1 cellular context compared by ENCODE assay signal in genomic region chr16:57840833-57841232, GRCh38.
TF ChIP-seq lines count a peak whose summit lies in the region.

No MANE protein-coding gene starts in this region.

TF ChIP-seq in HepG2, 621 proteins besides CTCF, POLR2A, EP300 and RAD21 (continued from another document and continues in another):
- TF ChIP-seq, protein P1, sequence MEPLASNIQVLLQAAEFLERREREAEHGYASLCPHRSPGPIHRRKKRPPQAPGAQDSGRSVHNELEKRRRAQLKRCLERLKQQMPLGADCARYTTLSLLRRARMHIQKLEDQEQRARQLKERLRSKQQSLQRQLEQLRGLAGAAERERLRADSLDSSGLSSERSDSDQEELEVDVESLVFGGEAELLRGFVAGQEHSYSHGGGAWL (CRISPR knock-in tag; IDR thresholded peaks at IDR 0.05) = no peak
- 0 out of 2 replicates have a peak, but pooled peaks have one; percentile 17 for TF ChIP-seq ATF2 (CRISPR knock-in tag; IDR thresholded peaks at IDR 0.05)
- 0 out of 2 replicates have a peak, but pooled peaks have one; percentile 42 for TF ChIP-seq ZNF616 (CRISPR knock-in tag; IDR thresholded peaks at IDR 0.05; ENCODE audit: low read depth)
- TF ChIP-seq RXRB (CRISPR knock-in tag; IDR thresholded peaks at IDR 0.05; ENCODE audit: borderline replicate concordance) = peak; percentile 83; the same call in 1 of the 2 replicates
- TF ChIP-seq ZSCAN25 (CRISPR knock-in tag; IDR thresholded peaks at IDR 0.05) = no peak
- TF ChIP-seq MIXL1 (CRISPR knock-in tag; IDR thresholded peaks at IDR 0.05) = peak; percentile 81
- TF ChIP-seq ZNF224 (CRISPR knock-in tag; IDR thresholded peaks at IDR 0.05) = no peak
- no peak for TF ChIP-seq ISX (CRISPR knock-in tag; conservative IDR thresholded peaks at IDR 0.05)
- TF ChIP-seq, protein P2, sequence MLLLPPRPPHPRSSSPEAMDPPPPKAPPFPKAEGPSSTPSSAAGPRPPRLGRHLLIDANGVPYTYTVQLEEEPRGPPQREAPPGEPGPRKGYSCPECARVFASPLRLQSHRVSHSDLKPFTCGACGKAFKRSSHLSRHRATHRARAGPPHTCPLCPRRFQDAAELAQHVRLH (CRISPR knock-in tag; IDR thresholded peaks at IDR 0.05; ENCODE audit: borderline replicate concordance, low read depth) = peak; percentile 57; the same call in 1 of the 2 replicates
- no peak for TF ChIP-seq IRX3 (CRISPR knock-in tag; IDR thresholded peaks at IDR 0.05; ENCODE audit: borderline replicate concordance, low read depth)
- 0 out of 2 replicates have a peak, but pooled peaks have one; percentile 26 for TF ChIP-seq GATAD1 (CRISPR knock-in tag; IDR thresholded peaks at IDR 0.05)
- TF ChIP-seq SRSF4 (IDR thresholded peaks at IDR 0.05; ENCODE audit: low read depth, low read length, poor library complexity, severe bottlenecking) = no peak
- peak; percentile 94 for TF ChIP-seq FOXA3 (CRISPR knock-in tag; IDR thresholded peaks at IDR 0.05)
- no peak for TF ChIP-seq ZNF383 (CRISPR knock-in tag; IDR thresholded peaks at IDR 0.05; ENCODE audit: borderline replicate concordance)
- TF ChIP-seq ZMYM3 (CRISPR knock-in tag; IDR thresholded peaks at IDR 0.05) = peak; percentile 83
- TF ChIP-seq KMT2A (CRISPR knock-in tag; IDR thresholded peaks at IDR 0.05) = peak; percentile 44; the same call in 1 of the 2 replicates
- TF ChIP-seq TFDP1 (CRISPR knock-in tag; IDR thresholded peaks at IDR 0.05; ENCODE audit: borderline replicate concordance) = no peak
- no peak for TF ChIP-seq PCBP2 (optimal IDR thresholded peaks at IDR 0.05; ENCODE audit: low read depth, low read length, poor library complexity, severe bottlenecking)
- no peak for TF ChIP-seq NR2F1 (CRISPR knock-in tag; IDR thresholded peaks at IDR 0.05)
- TF ChIP-seq FOXK1 (CRISPR knock-in tag; IDR thresholded peaks at IDR 0.05; ENCODE audit: borderline replicate concordance, low read depth) = no peak
- TF ChIP-seq, protein P3, sequence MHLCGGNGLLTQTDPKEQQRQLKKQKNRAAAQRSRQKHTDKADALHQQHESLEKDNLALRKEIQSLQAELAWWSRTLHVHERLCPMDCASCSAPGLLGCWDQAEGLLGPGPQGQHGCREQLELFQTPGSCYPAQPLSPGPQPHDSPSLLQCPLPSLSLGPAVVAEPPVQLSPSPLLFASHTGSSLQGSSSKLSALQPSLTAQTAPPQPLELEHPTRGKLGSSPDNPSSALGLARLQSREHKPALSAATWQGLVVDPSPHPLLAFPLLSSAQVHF (CRISPR knock-in tag; IDR thresholded peaks at IDR 0.05) = no peak
- no peak for TF ChIP-seq SNAPC2 (CRISPR knock-in tag; IDR thresholded peaks at IDR 0.05)
- TF ChIP-seq ZNF510 (CRISPR knock-in tag; IDR thresholded peaks at IDR 0.05; ENCODE audit: low read depth) = no peak
- no peak for TF ChIP-seq ZNF34 (CRISPR knock-in tag; IDR thresholded peaks at IDR 0.05; ENCODE audit: borderline replicate concordance)
- TF ChIP-seq ZNF720 (CRISPR knock-in tag; IDR thresholded peaks at IDR 0.05) = no peak
- TF ChIP-seq, protein P4, sequence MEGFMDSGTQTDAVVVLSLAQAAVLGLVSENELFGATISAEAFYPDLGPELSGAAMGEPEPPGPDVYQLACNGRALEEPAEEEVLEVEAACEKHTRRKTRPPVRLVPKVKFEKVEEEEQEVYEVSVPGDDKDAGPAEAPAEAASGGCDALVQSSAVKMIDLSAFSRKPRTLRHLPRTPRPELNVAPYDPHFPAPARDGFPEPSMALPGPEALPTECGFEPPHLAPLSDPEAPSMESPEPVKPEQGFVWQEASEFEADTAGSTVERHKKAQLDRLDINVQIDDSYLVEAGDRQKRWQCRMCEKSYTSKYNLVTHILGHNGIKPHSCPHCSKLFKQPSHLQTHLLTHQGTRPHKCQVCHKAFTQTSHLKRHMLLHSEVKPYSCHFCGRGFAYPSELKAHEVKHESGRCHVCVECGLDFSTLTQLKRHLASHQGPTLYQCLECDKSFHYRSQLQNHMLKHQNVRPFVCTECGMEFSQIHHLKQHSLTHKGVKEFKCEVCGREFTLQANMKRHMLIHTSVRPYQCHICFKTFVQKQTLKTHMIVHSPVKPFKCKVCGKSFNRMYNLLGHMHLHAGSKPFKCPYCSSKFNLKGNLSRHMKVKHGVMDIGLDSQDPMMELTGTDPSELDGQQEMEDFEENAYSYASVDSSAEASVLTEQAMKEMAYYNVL (CRISPR knock-in tag; IDR thresholded peaks at IDR 0.05; ENCODE audit: borderline replicate concordance) = peak; percentile 100
- no peak for TF ChIP-seq DNMT3B (CRISPR knock-in tag; conservative IDR thresholded peaks at IDR 0.05)
- no peak for TF ChIP-seq TMF1 (CRISPR knock-in tag; IDR thresholded peaks at IDR 0.05; ENCODE audit: low read depth)
- TF ChIP-seq GABPA (IDR thresholded peaks at IDR 0.05; ENCODE audit: low read depth, low read length) = no peak
- no peak for TF ChIP-seq GABPA (CRISPR knock-in tag; IDR thresholded peaks at IDR 0.05; ENCODE audit: low read depth)
- no peak for TF ChIP-seq ZFP36L1 (CRISPR knock-in tag; IDR thresholded peaks at IDR 0.05)
- peak; percentile 98 for TF ChIP-seq SOX5 (CRISPR knock-in tag; IDR thresholded peaks at IDR 0.05; ENCODE audit: borderline replicate concordance)
- TF ChIP-seq JUNB (CRISPR knock-in tag; IDR thresholded peaks at IDR 0.05; ENCODE audit: borderline replicate concordance) = peak; percentile 66; the same call in 1 of the 2 replicates
- no peak for TF ChIP-seq LCORL (IDR thresholded peaks at IDR 0.05)
- TF ChIP-seq LCORL (CRISPR knock-in tag; IDR thresholded peaks at IDR 0.05) = peak; percentile 90
- no peak for TF ChIP-seq NKX3-1 (CRISPR knock-in tag; IDR thresholded peaks at IDR 0.05)
- peak; percentile 56; the same call in 1 of the 2 replicates for TF ChIP-seq FOXO1 (CRISPR knock-in tag; IDR thresholded peaks at IDR 0.05)
- TF ChIP-seq RFX1 (IDR thresholded peaks at IDR 0.05) = no peak
- peak; percentile 53; the same call in 1 of the 2 replicates for TF ChIP-seq YEATS4 (CRISPR knock-in tag; IDR thresholded peaks at IDR 0.05; ENCODE audit: borderline replicate concordance)
- TF ChIP-seq SP140L (CRISPR knock-in tag; IDR thresholded peaks at IDR 0.05; ENCODE audit: borderline replicate concordance) = no peak
- no peak for TF ChIP-seq NFIB (CRISPR knock-in tag; IDR thresholded peaks at IDR 0.05; ENCODE audit: borderline replicate concordance)
- no peak for TF ChIP-seq MATR3 (CRISPR knock-in tag; IDR thresholded peaks at IDR 0.05)
- TF ChIP-seq NFE2L1 (CRISPR knock-in tag; IDR thresholded peaks at IDR 0.05; ENCODE audit: borderline replicate concordance) = no peak
- TF ChIP-seq ZNF776 (CRISPR knock-in tag; IDR thresholded peaks at IDR 0.05) = no peak
- no peak for TF ChIP-seq ZNF572 (CRISPR knock-in tag; IDR thresholded peaks at IDR 0.05)
- no peak for TF ChIP-seq ZNF598 (CRISPR knock-in tag; IDR thresholded peaks at IDR 0.05; ENCODE audit: borderline replicate concordance)
- 0 out of 2 replicates have a peak, but pooled peaks have one; percentile 37 for TF ChIP-seq ZNF263 (CRISPR knock-in tag; IDR thresholded peaks at IDR 0.05)
- TF ChIP-seq ZNF468 (CRISPR knock-in tag; IDR thresholded peaks at IDR 0.05) = no peak
- TF ChIP-seq ZBED4 (CRISPR knock-in tag; IDR thresholded peaks at IDR 0.05; ENCODE audit: borderline replicate concordance) = no peak
- TF ChIP-seq SRY (CRISPR knock-in tag; IDR thresholded peaks at IDR 0.05) = no peak
- 0 out of 2 replicates have a peak, but pooled peaks have one; percentile 40 for TF ChIP-seq ZNF160 (CRISPR knock-in tag; IDR thresholded peaks at IDR 0.05)
- TF ChIP-seq HNRNPK (IDR thresholded peaks at IDR 0.05; ENCODE audit: low read depth, low read length, poor library complexity, severe bottlenecking) = no peak
- TF ChIP-seq ARID4A (CRISPR knock-in tag; IDR thresholded peaks at IDR 0.05; ENCODE audit: borderline replicate concordance) = peak; percentile 74; the same call in 1 of the 2 replicates
- TF ChIP-seq NONO (IDR thresholded peaks at IDR 0.05) = no peak
- peak; percentile 93 for TF ChIP-seq NONO (CRISPR knock-in tag; conservative IDR thresholded peaks at IDR 0.05)
- peak; percentile 48; the same call in 1 of the 2 replicates for TF ChIP-seq ZNF629 (CRISPR knock-in tag; conservative IDR thresholded peaks at IDR 0.05)
- TF ChIP-seq MAZ (IDR thresholded peaks at IDR 0.05; ENCODE audit: borderline replicate concordance, low read depth, low read length) = no peak
- no peak for TF ChIP-seq MAZ (CRISPR knock-in tag; IDR thresholded peaks at IDR 0.05; ENCODE audit: low read depth)
- no peak for TF ChIP-seq SMARCC2 (IDR thresholded peaks at IDR 0.05)
- TF ChIP-seq SPEN (CRISPR knock-in tag; IDR thresholded peaks at IDR 0.05; ENCODE audit: low read depth) = peak; percentile 31; the same call in 1 of the 2 replicates
- TF ChIP-seq KAT8 (CRISPR knock-in tag; IDR thresholded peaks at IDR 0.05) = peak; percentile 42; the same call in 1 of the 2 replicates
- TF ChIP-seq ZNF879 (CRISPR knock-in tag; IDR thresholded peaks at IDR 0.05) = no peak
- no peak for TF ChIP-seq HDAC6 (IDR thresholded peaks at IDR 0.05; ENCODE audit: low read depth, low read length)
- no peak for TF ChIP-seq ZNF75D (CRISPR knock-in tag; IDR thresholded peaks at IDR 0.05; ENCODE audit: borderline replicate concordance)
- no peak for TF ChIP-seq MAFG (CRISPR knock-in tag; IDR thresholded peaks at IDR 0.05)
- no peak for TF ChIP-seq KLF15 (CRISPR knock-in tag; IDR thresholded peaks at IDR 0.05; ENCODE audit: borderline replicate concordance)
- TF ChIP-seq PAX8 (CRISPR knock-in tag; IDR thresholded peaks at IDR 0.05; ENCODE audit: borderline replicate concordance) = no peak
